Comparison of ENCODE assay signal across 8 cellular contexts in the genomic region with DNA sequence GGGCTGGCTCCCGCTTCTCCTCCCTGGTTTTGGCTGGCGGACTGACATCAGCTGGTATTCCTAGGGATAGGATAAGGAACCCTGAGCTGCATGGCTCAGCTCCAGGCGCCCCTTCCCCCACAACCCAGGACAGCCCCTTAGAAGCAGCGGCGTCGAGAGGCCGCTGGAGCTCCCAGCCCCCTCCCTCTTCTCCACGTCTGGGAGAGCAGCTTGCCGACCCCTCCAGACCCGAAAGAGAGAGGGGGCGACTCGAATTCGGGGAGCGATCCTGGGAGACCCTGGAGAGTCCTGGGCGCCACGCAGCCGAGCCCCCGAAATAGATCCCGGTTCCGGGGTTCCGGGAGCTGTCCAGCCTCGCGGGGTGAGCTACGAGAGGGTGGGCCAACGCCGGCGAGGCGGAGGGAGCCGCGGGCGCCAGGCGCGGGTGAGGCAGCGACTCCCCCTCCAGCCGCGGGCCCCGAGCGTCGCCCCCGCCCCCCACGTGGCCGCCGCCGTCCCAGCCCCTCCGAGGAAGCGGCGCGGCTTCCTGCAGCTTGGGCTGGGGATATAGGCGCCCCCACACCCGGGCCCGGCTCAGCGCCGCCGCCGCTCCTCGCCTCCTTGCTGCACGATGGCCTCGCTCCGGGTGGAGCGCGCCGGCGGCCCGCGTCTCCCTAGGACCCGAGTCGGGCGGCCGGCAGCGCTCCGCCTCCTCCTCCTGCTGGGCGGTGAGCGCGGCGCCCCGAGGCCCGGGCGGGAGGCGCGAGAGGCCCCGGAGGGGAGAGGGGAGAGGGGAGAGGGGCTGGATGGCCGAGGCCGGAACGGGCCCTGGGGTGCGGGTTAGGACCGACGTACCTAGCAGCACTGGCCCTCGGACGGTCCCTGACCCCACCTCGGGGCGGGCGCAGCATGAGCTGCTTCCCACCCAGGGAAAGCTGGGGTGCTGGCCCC. TPM values are rescaled to one million over a fixed set of nuclear protein-coding genes. Genes with fewer than 3 reads are reported as not detected.
A peak's percentile ranks its signal among the peaks of the same experiment; 100 is the strongest.
DNase-seq lines count a peak whose midpoint lies in the region; ATAC-seq and TF ChIP-seq lines count a peak whose summit lies in the region.

A gene with protein sequence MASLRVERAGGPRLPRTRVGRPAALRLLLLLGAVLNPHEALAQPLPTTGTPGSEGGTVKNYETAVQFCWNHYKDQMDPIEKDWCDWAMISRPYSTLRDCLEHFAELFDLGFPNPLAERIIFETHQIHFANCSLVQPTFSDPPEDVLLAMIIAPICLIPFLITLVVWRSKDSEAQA (plus strand): TSS at position 576 of the 930 bp plus-strand sequence. CDS start 35 bp downstream, at position 611.

- peak within 1 kb of the TSS; percentile 39 for H3K4me3 ChIP-seq in ovary

- H3K4me1 Mint-ChIP-seq in WTC11 (peaks cover 25% of the 10 kb centered on the region), glutamatergic neuron (ENCODE audit: low read depth, unreplicated experiment) (peaks cover 5% of the 10 kb centered on the region)

- H3K36me3 ChIP-seq in ovary, result no peaks in the 10 kb centered on the region

- intact Hi-C loops in ovary (cut with DNase I), result loop anchor here (5.0 to 10.0 kb wide), 3 partner anchors 39 to 179 kb away; no protein-coding TSS in a partner anchor

- TF ChIP-seq CTCF in WTC11 (IDR thresholded peaks at IDR 0.05), result no peak
- no peak for TF ChIP-seq CTCF in glutamatergic neuron (IDR thresholded peaks at IDR 0.05; ENCODE audit: partially characterized antibody, unreplicated experiment)
- TF ChIP-seq CTCF in ovary (IDR thresholded peaks at IDR 0.05), result no peak

- POLR2A ChIA-PET in WTC11 (lab: Charles Lee), result interaction anchor here (0.6 to 1.9 kb wide), 4 partner anchors 13 to 87 kb away, joined by 3 to 8 read pairs (median 4); a partner anchor contains a TSS

- TF ChIP-seq EP300 in ovary (IDR thresholded peaks at IDR 0.05), result no peak

- peak; percentile 65 for DNase-seq in activated CD8-positive, alpha-beta memory T cell treated with anti-CD3 and anti-CD28 coated beads for 24 hours
- DNase-seq in activated CD8-positive, alpha-beta memory T cell treated with anti-CD3 and anti-CD28 coated beads, Interleukin-2, amount 50 U/mL, for 48 hours, result no peak
- DNase-seq in WTC11 (ENCODE audit: low spot score) (peak; percentile 51), glutamatergic neuron (peak; percentile 66), ovary (peak; percentile 41 to 69 (median 45)), pons (ENCODE audit: low spot score) (no peak)

- H3K4me3 Mint-ChIP-seq in WTC11 (peak within 1 kb of the TSS; percentile 67), glutamatergic neuron (ENCODE audit: unreplicated experiment) (peak within 1 kb of the TSS; percentile 65)

- CTCF ChIA-PET in WTC11 (lab: Charles Lee), result interaction anchor here (0.8 to 5.2 kb wide), 21 partner anchors 9 to 636 kb away, joined by 3 to 117 read pairs (median 6); a partner anchor contains a TSS

- peak; percentile 60 for ATAC-seq in WTC11
- ATAC-seq in GM18873 (IDR thresholded peaks at IDR 0.05; ENCODE audit: low FRiP score, unreplicated experiment), result no peak
- no peak for ATAC-seq in HG02588 (IDR thresholded peaks at IDR 0.05; ENCODE audit: unreplicated experiment)

- 1 to 3% (median 1%) methylated on average over 42 to 84 of the region's 92 CpGs for WGBS in ovary, 3 donors

- H3K27ac Mint-ChIP-seq in WTC11 (no peak within 1 kb of the TSS), glutamatergic neuron (ENCODE audit: unreplicated experiment) (no peak within 1 kb of the TSS)

- H3K4me1 ChIP-seq in ovary (ENCODE audit: insufficient read depth), result peaks cover 4% of the 10 kb centered on the region

- peak within 1 kb of the TSS in 1 of 2 donors; percentile 14 for H3K27ac ChIP-seq in ovary

- H3K27me3 Mint-ChIP-seq in WTC11 (ENCODE audit: low read depth) (peaks cover 55% of the 10 kb centered on the region), glutamatergic neuron (ENCODE audit: unreplicated experiment) (peaks cover 12% of the 10 kb centered on the region)

- H3K36me3 Mint-ChIP-seq in WTC11 (no peaks in the 10 kb centered on the region), glutamatergic neuron (ENCODE audit: unreplicated experiment) (no peaks in the 10 kb centered on the region)

- no peaks in the 10 kb centered on the region for H3K9me3 ChIP-seq in ovary

- no peak for TF ChIP-seq POLR2A in ovary (IDR thresholded peaks at IDR 0.05)

- H3K9me3 Mint-ChIP-seq in WTC11 (no peaks in the 10 kb centered on the region), glutamatergic neuron (ENCODE audit: unreplicated experiment) (no peaks in the 10 kb centered on the region)

- no peaks in the 10 kb centered on the region for H3K27me3 ChIP-seq in ovary

TF ChIP-seq in WTC11, 78 proteins besides CTCF, POLR2A, EP300 and RAD21 (continues in another document):
- TF ChIP-seq, protein P1, sequence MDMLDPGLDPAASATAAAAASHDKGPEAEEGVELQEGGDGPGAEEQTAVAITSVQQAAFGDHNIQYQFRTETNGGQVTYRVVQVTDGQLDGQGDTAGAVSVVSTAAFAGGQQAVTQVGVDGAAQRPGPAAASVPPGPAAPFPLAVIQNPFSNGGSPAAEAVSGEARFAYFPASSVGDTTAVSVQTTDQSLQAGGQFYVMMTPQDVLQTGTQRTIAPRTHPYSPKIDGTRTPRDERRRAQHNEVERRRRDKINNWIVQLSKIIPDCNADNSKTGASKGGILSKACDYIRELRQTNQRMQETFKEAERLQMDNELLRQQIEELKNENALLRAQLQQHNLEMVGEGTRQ (CRISPR knock-in tag; IDR thresholded peaks at IDR 0.05), result peak; percentile 57; the same call in 1 of the 2 replicates
- TF ChIP-seq, protein P2, sequence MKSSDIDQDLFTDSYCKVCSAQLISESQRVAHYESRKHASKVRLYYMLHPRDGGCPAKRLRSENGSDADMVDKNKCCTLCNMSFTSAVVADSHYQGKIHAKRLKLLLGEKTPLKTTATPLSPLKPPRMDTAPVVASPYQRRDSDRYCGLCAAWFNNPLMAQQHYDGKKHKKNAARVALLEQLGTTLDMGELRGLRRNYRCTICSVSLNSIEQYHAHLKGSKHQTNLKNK (CRISPR knock-in tag; IDR thresholded peaks at IDR 0.05), result no peak
- no peak for TF ChIP-seq ZNF317 (CRISPR knock-in tag; IDR thresholded peaks at IDR 0.05; ENCODE audit: borderline replicate concordance, low read depth)
- TF ChIP-seq, protein P3, sequence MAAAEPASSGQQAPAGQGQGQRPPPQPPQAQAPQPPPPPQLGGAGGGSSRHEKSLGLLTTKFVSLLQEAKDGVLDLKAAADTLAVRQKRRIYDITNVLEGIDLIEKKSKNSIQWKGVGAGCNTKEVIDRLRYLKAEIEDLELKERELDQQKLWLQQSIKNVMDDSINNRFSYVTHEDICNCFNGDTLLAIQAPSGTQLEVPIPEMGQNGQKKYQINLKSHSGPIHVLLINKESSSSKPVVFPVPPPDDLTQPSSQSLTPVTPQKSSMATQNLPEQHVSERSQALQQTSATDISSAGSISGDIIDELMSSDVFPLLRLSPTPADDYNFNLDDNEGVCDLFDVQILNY (CRISPR knock-in tag; IDR thresholded peaks at IDR 0.05), result 0 out of 2 replicates have a peak, but pooled peaks have one; percentile 70
- TF ChIP-seq, protein P4, sequence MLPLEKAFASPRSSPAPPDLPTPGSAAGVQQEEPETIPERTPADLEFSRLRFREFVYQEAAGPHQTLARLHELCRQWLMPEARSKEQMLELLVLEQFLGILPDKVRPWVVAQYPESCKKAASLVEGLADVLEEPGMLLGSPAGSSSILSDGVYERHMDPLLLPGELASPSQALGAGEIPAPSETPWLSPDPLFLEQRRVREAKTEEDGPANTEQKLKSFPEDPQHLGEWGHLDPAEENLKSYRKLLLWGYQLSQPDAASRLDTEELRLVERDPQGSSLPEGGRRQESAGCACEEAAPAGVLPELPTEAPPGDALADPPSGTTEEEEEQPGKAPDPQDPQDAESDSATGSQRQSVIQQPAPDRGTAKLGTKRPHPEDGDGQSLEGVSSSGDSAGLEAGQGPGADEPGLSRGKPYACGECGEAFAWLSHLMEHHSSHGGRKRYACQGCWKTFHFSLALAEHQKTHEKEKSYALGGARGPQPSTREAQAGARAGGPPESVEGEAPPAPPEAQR (CRISPR knock-in tag; IDR thresholded peaks at IDR 0.05), result no peak
- TF ChIP-seq, protein P5, sequence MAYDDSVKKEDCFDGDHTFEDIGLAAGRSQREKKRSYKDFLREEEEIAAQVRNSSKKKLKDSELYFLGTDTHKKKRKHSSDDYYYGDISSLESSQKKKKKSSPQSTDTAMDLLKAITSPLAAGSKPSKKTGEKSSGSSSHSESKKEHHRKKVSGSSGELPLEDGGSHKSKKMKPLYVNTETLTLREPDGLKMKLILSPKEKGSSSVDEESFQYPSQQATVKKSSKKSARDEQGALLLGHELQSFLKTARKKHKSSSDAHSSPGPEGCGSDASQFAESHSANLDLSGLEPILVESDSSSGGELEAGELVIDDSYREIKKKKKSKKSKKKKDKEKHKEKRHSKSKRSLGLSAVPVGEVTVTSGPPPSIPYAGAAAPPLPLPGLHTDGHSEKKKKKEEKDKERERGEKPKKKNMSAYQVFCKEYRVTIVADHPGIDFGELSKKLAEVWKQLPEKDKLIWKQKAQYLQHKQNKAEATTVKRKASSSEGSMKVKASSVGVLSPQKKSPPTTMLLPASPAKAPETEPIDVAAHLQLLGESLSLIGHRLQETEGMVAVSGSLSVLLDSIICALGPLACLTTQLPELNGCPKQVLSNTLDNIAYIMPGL (CRISPR knock-in tag; IDR thresholded peaks at IDR 0.05), result peak; percentile 62

RNA-seq across cellular contexts. Expression of the gene that starts here (rescaled TPM):
- total RNA-seq in WTC11 (2021) (10.9 to 13.1 TPM (median 11.6 TPM) in 3 replicates), glutamatergic neuron (ENCODE audit: unreplicated experiment) (4.6 TPM), ovary (10 to 100 TPM in 6 of 7 donors, 1 to 10 TPM in 1; 4.4 to 53.7 (median 19.6) TPM)
- polyA plus RNA-seq in ovary, result 10 to 100 TPM; 39.6 to 98.5 TPM

Comparison
In these comparisons a context has a peak if more than half of its experiments do, and no peak if none do; other contexts are left out.
1. DNase-seq: peak in activated CD8-positive, alpha-beta memory T cell treated with anti-CD3 and anti-CD28 coated beads for 24 hours (single experiment), WTC11 (single experiment), glutamatergic neuron (single experiment) and ovary (5 of 5); none in activated CD8-positive, alpha-beta memory T cell treated with anti-CD3 and anti-CD28 coated beads, Interleukin-2, amount 50 U/mL, for 48 hours (single experiment) and pons (single experiment).